Comparison of ENCODE assay signal across 1 cellular context in the genomic region with DNA sequence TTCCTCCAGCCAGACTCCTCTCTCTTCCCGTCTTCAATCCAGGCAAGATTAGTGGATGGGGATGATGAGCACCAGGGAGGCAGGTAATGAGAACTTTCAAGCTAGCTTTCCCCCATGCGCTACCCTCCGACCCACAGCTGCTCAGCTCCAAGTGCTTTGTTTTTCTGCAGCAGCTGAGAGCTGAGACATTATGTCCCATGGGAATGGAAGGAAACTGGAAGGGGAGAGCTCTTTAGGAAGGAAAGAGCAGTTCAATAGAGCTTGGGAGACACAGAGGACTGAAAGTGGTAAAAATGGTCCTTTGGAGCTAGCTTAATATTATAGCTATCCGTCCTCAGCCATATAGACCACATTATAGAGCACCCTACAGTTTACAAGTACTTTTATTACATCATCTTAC.
TF ChIP-seq lines count a peak whose summit lies in the region.

No MANE protein-coding gene starts in this region.

TF ChIP-seq in H1, 55 proteins besides CTCF, POLR2A, EP300 and RAD21 (continued from another document):
- TF ChIP-seq NANOG (IDR thresholded peaks at IDR 0.05; ENCODE audit: insufficient read depth, low read depth, low read length, poor library complexity, severe bottlenecking): no peak
- no peak for TF ChIP-seq POU5F1 (IDR thresholded peaks at IDR 0.05; ENCODE audit: low read depth, low read length)
- TF ChIP-seq EZH2 (IDR thresholded peaks at IDR 0.05; ENCODE audit: low read depth, low read length, severe bottlenecking): no peak
- TF ChIP-seq JUN (IDR thresholded peaks at IDR 0.05; ENCODE audit: low read depth, low read length): no peak
